1 cellular context compared by ENCODE assay signal in genomic region chr6:35072698-35073055, GRCh38.
TF ChIP-seq lines count a peak whose summit lies in the region.

No MANE protein-coding gene starts in this region.

TF ChIP-seq in GM23338, 12 proteins besides CTCF, POLR2A, EP300 and RAD21 (continued from another document):
- no peak for TF ChIP-seq ZNF462 (CRISPR knock-in tag; IDR thresholded peaks at IDR 0.05)
- TF ChIP-seq ZNF114 (CRISPR knock-in tag; IDR thresholded peaks at IDR 0.05): no peak
- no peak for TF ChIP-seq REST (IDR thresholded peaks at IDR 0.05; ENCODE audit: unreplicated experiment)
- TF ChIP-seq EZH2 (IDR thresholded peaks at IDR 0.05; ENCODE audit: low read depth, unreplicated experiment): no peak
TF ChIP-seq in GM23338: peak in this region for 0.
